Comparison of ENCODE assay signal across 18 cellular contexts in the genomic region with DNA sequence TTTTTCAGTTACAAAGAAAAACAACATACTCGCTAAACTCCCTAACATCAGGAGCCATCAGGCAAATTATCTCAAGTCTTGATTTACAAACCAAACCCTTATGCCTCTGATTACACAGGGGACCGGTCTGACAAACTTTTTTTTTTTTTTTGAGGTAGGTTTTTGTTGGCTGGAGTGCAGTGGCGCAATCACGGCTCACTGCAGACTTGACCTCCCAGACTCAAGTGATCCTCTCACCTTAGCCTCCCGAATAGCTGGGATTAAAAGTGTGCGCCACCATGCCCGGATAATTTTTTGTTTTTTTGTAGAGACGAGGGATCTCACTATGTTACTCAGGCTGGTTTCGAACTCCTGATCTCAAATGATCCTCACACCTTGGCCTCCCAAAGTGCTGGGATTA. TPM values are rescaled to one million over a fixed set of nuclear protein-coding genes. Genes with fewer than 3 reads are reported as not detected.
DNase-seq lines count a peak whose midpoint lies in the region; ATAC-seq and TF ChIP-seq lines count a peak whose summit lies in the region.
"Had no signal": no experiment of that assay in that cellular context is flagged by ENCODE, and none has a peak within 500 bp of the region (broad histone marks: within the 10 kb centered on the region; RNA-seq: fewer than 3 reads in every experiment).

No MANE protein-coding gene starts in this region.

- no peak overlapping the region for H3K4me3 Mint-ChIP-seq in T-helper 1 cell treated with Interleukin-12 subunit alpha and Interleukin-12 subunit beta and Interleukin-4 antibody, amounts not matched to agents 30 μg/mL and 1 μg/mL, for 36 hours
- H3K4me3 Mint-ChIP-seq in endodermal cell: no peak overlapping the region
- H3K4me3 Mint-ChIP-seq: B cell; CD4-positive, alpha-beta T cell had no signal

- H3K4me1 ChIP-seq in endodermal cell (ENCODE audit: control insufficient read depth, insufficient read depth, low read length): no peaks in the 10 kb centered on the region
- peaks cover 13% of the 10 kb centered on the region for H3K4me1 ChIP-seq in parathyroid adenoma
- peaks cover 6% of the 10 kb centered on the region for H3K4me1 ChIP-seq in upper lobe of right lung

- no peaks in the 10 kb centered on the region for H3K27me3 Mint-ChIP-seq in T-helper 1 cell treated with Interleukin-12 subunit alpha and Interleukin-12 subunit beta and Interleukin-4 antibody, amounts not matched to agents 30 μg/mL and 1 μg/mL, for 36 hours (ENCODE audit: low read depth)
- H3K27me3 Mint-ChIP-seq in endodermal cell (ENCODE audit: insufficient read depth): no peaks in the 10 kb centered on the region
- H3K27me3 Mint-ChIP-seq: B cell; CD4-positive, alpha-beta T cell had no signal

- intact Hi-C loops in upper lobe of right lung (cut with DNase I): no loop called here

- no peaks in the 10 kb centered on the region for H3K27me3 ChIP-seq in endodermal cell (ENCODE audit: control insufficient read depth, insufficient read depth, low read length, poor library complexity, severe bottlenecking)
- no peaks in the 10 kb centered on the region for H3K27me3 ChIP-seq in parathyroid adenoma (ENCODE audit: control insufficient read depth, insufficient read depth, low read length)
- H3K27me3 ChIP-seq in upper lobe of right lung: no peaks in the 10 kb centered on the region

- H3K9me3 Mint-ChIP-seq in T-helper 1 cell treated with Interleukin-12 subunit alpha and Interleukin-12 subunit beta and Interleukin-4 antibody, amounts not matched to agents 30 μg/mL and 1 μg/mL, for 36 hours: no peaks in the 10 kb centered on the region
- no peaks in the 10 kb centered on the region for H3K9me3 Mint-ChIP-seq in endodermal cell
- H3K9me3 Mint-ChIP-seq: CD4-positive, alpha-beta T cell had no signal

- DNase-seq in T-helper 1 cell (no peak), endodermal cell (no peak), upper lobe of right lung (no peak), GOT3 (lab: John Stamatoyannopoulos, UW) (no peak)
- no peak for DNase-seq in effector CD8-positive, alpha-beta T cell (lab: John Stamatoyannopoulos, UW)
- DNase-seq: CD4-positive, alpha-beta T cell; MV-4-11; NCI-H1436; NCI-H2029 treated with DMSO at 0.1 percent for 48 hours; NCI-H446 treated with DMSO at 0.1 percent for 48 hours; NK-92 treated with Interleukin-12 subunit alpha and Interleukin-12 subunit beta, amount 100 ng/mL, for 24 hours; RPMI8226 had no signal

- H3K27ac Mint-ChIP-seq in T-helper 1 cell treated with Interleukin-12 subunit alpha and Interleukin-12 subunit beta and Interleukin-4 antibody, amounts not matched to agents 30 μg/mL and 1 μg/mL, for 36 hours: peak overlapping the region; percentile 3
- peak overlapping the region; percentile 56 for H3K27ac Mint-ChIP-seq in endodermal cell
- H3K27ac Mint-ChIP-seq: B cell; CD4-positive, alpha-beta T cell had no signal

- H3K4me3 ChIP-seq in endodermal cell (ENCODE audit: low read length) (no peak overlapping the region), parathyroid adenoma (ENCODE audit: low read depth, low read length) (no peak overlapping the region), upper lobe of right lung (no peak overlapping the region)
- H3K4me3 ChIP-seq: HAP-1 had no signal

- TF ChIP-seq CTCF in endodermal cell (conservative IDR thresholded peaks at IDR 0.05) (no peak), parathyroid adenoma (IDR thresholded peaks at IDR 0.05) (no peak), upper lobe of right lung (IDR thresholded peaks at IDR 0.05) (no peak)

- H2AFZ ChIP-seq in parathyroid adenoma: no peak overlapping the region

- H3K36me3 ChIP-seq in endodermal cell (ENCODE audit: control insufficient read depth, insufficient read depth, low read length): peaks cover 22% of the 10 kb centered on the region
- no peaks in the 10 kb centered on the region for H3K36me3 ChIP-seq in parathyroid adenoma (ENCODE audit: control insufficient read depth, insufficient read depth, low read length)
- peaks cover 24% of the 10 kb centered on the region for H3K36me3 ChIP-seq in upper lobe of right lung

- no peaks in the 10 kb centered on the region for H3K79me2 ChIP-seq in parathyroid adenoma

- ATAC-seq in upper lobe of right lung (no peak), GM18858 (IDR thresholded peaks at IDR 0.05; ENCODE audit: unreplicated experiment) (no peak)

- no peak overlapping the region for H3K27ac ChIP-seq in endodermal cell (ENCODE audit: low read depth, low read length)
- peak overlapping the region; percentile 78 for H3K27ac ChIP-seq in parathyroid adenoma
- peak overlapping the region; percentile 55 for H3K27ac ChIP-seq in upper lobe of right lung
- H3K27ac ChIP-seq: HL-60 had no signal

- H3K4me1 Mint-ChIP-seq in T-helper 1 cell treated with Interleukin-12 subunit alpha and Interleukin-12 subunit beta and Interleukin-4 antibody, amounts not matched to agents 30 μg/mL and 1 μg/mL, for 36 hours (ENCODE audit: low read depth): peaks cover 38% of the 10 kb centered on the region
- no peaks in the 10 kb centered on the region for H3K4me1 Mint-ChIP-seq in endodermal cell

- H3K4me2 ChIP-seq in parathyroid adenoma (ENCODE audit: low read length): peak overlapping the region; percentile 3

- H3K36me3 Mint-ChIP-seq in T-helper 1 cell treated with Interleukin-12 subunit alpha and Interleukin-12 subunit beta and Interleukin-4 antibody, amounts not matched to agents 30 μg/mL and 1 μg/mL, for 36 hours (ENCODE audit: low read depth): peaks cover 28% of the 10 kb centered on the region
- peaks cover 34% of the 10 kb centered on the region for H3K36me3 Mint-ChIP-seq in endodermal cell (ENCODE audit: low read depth)

- 91 to 94% methylated on average over 8 to 9 of the region's 9 CpGs for WGBS in endodermal cell (ENCODE audit: insufficient coverage in 1 of 2, insufficient read length in 1 of 2), 2 experiments

- H3K9ac ChIP-seq in endodermal cell (ENCODE audit: extremely low read depth, low read length, poor library complexity, severe bottlenecking): no peak overlapping the region
- H3K9ac ChIP-seq in parathyroid adenoma: no peak overlapping the region

- H3K9me3 ChIP-seq in endodermal cell (ENCODE audit: control insufficient read depth, low read length) (no peaks in the 10 kb centered on the region), parathyroid adenoma (ENCODE audit: control insufficient read depth, low read length) (no peaks in the 10 kb centered on the region), upper lobe of right lung (no peaks in the 10 kb centered on the region)
- H3K9me3 ChIP-seq: HAP-1 had no signal

RNA-seq across cellular contexts. Expression of a gene that starts 3.8 kb away (rescaled TPM):
- total RNA-seq in endodermal cell (10 to 100 TPM; 66.2 to 72.1 TPM), upper lobe of right lung (37.9 TPM)
- 57.6 TPM for polyA plus RNA-seq in endodermal cell (2013, experiment 1 of 2)
- polyA plus RNA-seq in endodermal cell (2013, experiment 2 of 2): 47.7 TPM

RNA-seq across cellular contexts. Expression of a gene that starts 35.3 kb away (rescaled TPM):
- total RNA-seq in endodermal cell (10 to 100 TPM; 41.7 to 56.3 TPM), upper lobe of right lung (89.9 TPM)
- polyA plus RNA-seq in endodermal cell (2013, experiment 1 of 2): 47.0 TPM
- 43.4 TPM for polyA plus RNA-seq in endodermal cell (2013, experiment 2 of 2)

RNA-seq across cellular contexts. Expression of a gene that starts 47.6 kb away (rescaled TPM):
- 1 to 10 TPM in 1 of 2 donors, under 1 TPM in 1; 0.69 to 2.3 TPM for total RNA-seq in endodermal cell
- 0.85 TPM for polyA plus RNA-seq in endodermal cell (2013, experiment 1 of 2)
- 0.41 TPM for polyA plus RNA-seq in endodermal cell (2013, experiment 2 of 2)
- 1.8 TPM for total RNA-seq in upper lobe of right lung
